11 cellular contexts compared by ENCODE assay signal in the genomic region with DNA sequence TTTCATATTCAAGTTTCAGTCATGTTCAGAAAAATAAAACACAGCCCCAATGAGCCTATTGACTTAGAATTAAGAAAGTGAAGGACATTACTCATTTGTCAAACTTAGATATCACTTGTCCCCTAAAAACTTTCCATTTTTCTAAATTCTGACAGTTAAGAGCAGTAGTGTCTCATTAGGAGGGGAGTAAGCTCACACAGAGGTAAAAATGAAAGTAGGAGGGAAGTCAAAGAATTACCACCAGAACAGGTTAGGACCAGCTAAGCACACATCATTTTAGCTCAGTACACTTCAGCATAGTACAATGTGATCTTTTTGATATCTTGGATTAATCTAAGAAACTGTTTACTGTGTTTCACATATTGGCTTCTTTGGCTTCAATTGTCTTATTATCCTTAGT.
DNase-seq lines count a peak whose midpoint lies in the region; ATAC-seq and TF ChIP-seq lines count a peak whose summit lies in the region.
"Had no signal": no experiment of that assay in that cellular context is flagged by ENCODE, and none has a peak within 500 bp of the region (broad histone marks: within the 10 kb centered on the region; RNA-seq: fewer than 3 reads in every experiment).

No MANE protein-coding gene starts in this region.

- H3K27ac Mint-ChIP-seq in T-cell: no peak overlapping the region
- H3K27ac Mint-ChIP-seq: activated CD4-positive, alpha-beta T cell treated with anti-CD3 and anti-CD28 coated beads, Interleukin-2, amount 10 ng/mL, durations not matched to agents 7 days and 5 days had no signal

- no peaks in the 10 kb centered on the region for H3K36me3 Mint-ChIP-seq in T-cell

- H3K27me3 Mint-ChIP-seq in T-cell: no peaks in the 10 kb centered on the region

- TF ChIP-seq CTCF in mucosa of descending colon (IDR thresholded peaks at IDR 0.05): no peak

- H3K9me3 Mint-ChIP-seq in T-cell: no peaks in the 10 kb centered on the region
- H3K9me3 Mint-ChIP-seq: activated CD4-positive, alpha-beta T cell treated with anti-CD3 and anti-CD28 coated beads, Interleukin-2, amount 10 ng/mL, durations not matched to agents 7 days and 5 days had no signal

- CTCF ChIA-PET in T-cell (lab: Charles Lee): no interaction called here

- no peak for DNase-seq in mucosa of descending colon
- no peak for DNase-seq in NCI-H128 (lab: John Stamatoyannopoulos, UW; ENCODE audit: unreplicated experiment)
- no peak for DNase-seq in T-cell
- DNase-seq in activated naive CD4-positive, alpha-beta T cell treated with Interleukin-2 at 50 U/mL for 16 hours: no peak
- DNase-seq in stimulated activated CD4-positive, alpha-beta T cell treated with anti-CD3 and anti-CD28 coated beads, Interleukin-4, amount 100 ng/mL, for 24 hours: no peak
- DNase-seq: activated CD4-positive, alpha-beta T cell treated with anti-CD3 and anti-CD28 coated beads, Interleukin-2, amount 10 ng/mL, durations not matched to agents 7 days and 5 days; aorta; foreskin fibroblast had no signal

- no peaks in the 10 kb centered on the region for H3K9me3 ChIP-seq in mucosa of descending colon

- H3K36me3 ChIP-seq in mucosa of descending colon (ENCODE audit: low read depth): no peaks in the 10 kb centered on the region

- no peaks in the 10 kb centered on the region for H3K4me1 ChIP-seq in mucosa of descending colon (ENCODE audit: low read depth)

- H3K4me1 Mint-ChIP-seq in T-cell: peaks cover 0 to 3% (median 0%) of the 10 kb centered on the region in 3 donors
- H3K4me1 Mint-ChIP-seq: activated CD4-positive, alpha-beta T cell treated with anti-CD3 and anti-CD28 coated beads, Interleukin-2, amount 10 ng/mL, durations not matched to agents 7 days and 5 days had no signal

- intact Hi-C loops in mucosa of descending colon (cut with DNase I, micrococcal nuclease): no loop called here

- ATAC-seq in GM18873 (IDR thresholded peaks at IDR 0.05; ENCODE audit: low FRiP score, unreplicated experiment) (peak; percentile 78), GM21825 (IDR thresholded peaks at IDR 0.05; ENCODE audit: unreplicated experiment) (peak; percentile 81), HG03432 (IDR thresholded peaks at IDR 0.05; ENCODE audit: unreplicated experiment) (peak; percentile 87), mucosa of descending colon (peak; percentile 40), T-cell (replicated peaks in 1 of 4) (no peak)

- POLR2A ChIA-PET in T-cell (lab: Charles Lee): no interaction called here

- no peak overlapping the region for H3K4me3 Mint-ChIP-seq in T-cell
- H3K4me3 Mint-ChIP-seq: activated CD4-positive, alpha-beta T cell treated with anti-CD3 and anti-CD28 coated beads, Interleukin-2, amount 10 ng/mL, durations not matched to agents 7 days and 5 days had no signal

- H3K4me3 ChIP-seq in mucosa of descending colon: no peak overlapping the region

Comparison
In these comparisons a context has a peak if more than half of its experiments do, and no peak if none do; other contexts are left out.
1. ATAC-seq: peak in GM18873 (single experiment), GM21825 (single experiment), HG03432 (single experiment) and mucosa of descending colon (single experiment); none in T-cell (0 of 4).